Comparison of ENCODE assay signal across 10 cellular contexts in genomic region chr17:40310882-40311391, GRCh38. TPM values are rescaled to one million over a fixed set of nuclear protein-coding genes. Genes with fewer than 3 reads are reported as not detected.
DNase-seq lines count a peak whose midpoint lies in the region; ATAC-seq and TF ChIP-seq lines count a peak whose summit lies in the region.
"Had no signal": no experiment of that assay in that cellular context is flagged by ENCODE, and none has a peak within 500 bp of the region (broad histone marks: within the 10 kb centered on the region; RNA-seq: fewer than 3 reads in every experiment).

No MANE protein-coding gene starts in this region.

- no peaks in the 10 kb centered on the region for H3K36me3 ChIP-seq in Karpas-422 (ENCODE audit: insufficient read depth, low read length)
- no peaks in the 10 kb centered on the region for H3K36me3 ChIP-seq in mammary epithelial cell (ENCODE audit: insufficient read depth, low read length)
- no peaks in the 10 kb centered on the region for H3K36me3 ChIP-seq in lung (ENCODE audit: control insufficient read depth in 2 of 2, insufficient read depth in 2 of 2, low read length in 2 of 2)
- H3K36me3 ChIP-seq in thoracic aorta: no peaks in the 10 kb centered on the region

- dilution Hi-C loops in mammary epithelial cell (cut with HindIII; ENCODE audit: low sequenced_read_pairs): no loop called here

- H3K27ac ChIP-seq in Karpas-422 (ENCODE audit: low read length) (no peak overlapping the region), mammary epithelial cell (ENCODE audit: insufficient read depth, low read depth, low read length) (peak overlapping the region; percentile 40), lung (ENCODE audit: low read depth in 1 of 2, low read length in 1 of 2) (peak overlapping the region; percentile 72 to 81), thoracic aorta (peak overlapping the region; percentile 84 to 91)

- H3K9me3 ChIP-seq in Karpas-422 (ENCODE audit: low read length) (no peaks in the 10 kb centered on the region), mammary epithelial cell (replicated peaks; ENCODE audit: insufficient read depth, low read length) (no peaks in the 10 kb centered on the region), lung (ENCODE audit: control insufficient read depth in 2 of 2, insufficient read depth in 1 of 2, low read length in 1 of 2) (no peaks in the 10 kb centered on the region), thoracic aorta (no peaks in the 10 kb centered on the region)

- H3K36me3 Mint-ChIP-seq in glutamatergic neuron (ENCODE audit: unreplicated experiment): no peaks in the 10 kb centered on the region

- in situ Hi-C loops in mammary epithelial cell (cut with MboI; ENCODE audit: low sequenced_read_pairs in 2 of 2): no loop called here

- no peak overlapping the region for H3K27ac Mint-ChIP-seq in glutamatergic neuron (ENCODE audit: unreplicated experiment)

- peaks cover 29% of the 10 kb centered on the region for H3K4me1 Mint-ChIP-seq in glutamatergic neuron (ENCODE audit: low read depth, unreplicated experiment)

- no peak overlapping the region for H3K4me3 Mint-ChIP-seq in glutamatergic neuron (ENCODE audit: unreplicated experiment)

- H3K9ac ChIP-seq in Karpas-422 (ENCODE audit: low read length): peak overlapping the region; percentile 57
- no peak overlapping the region for H3K9ac ChIP-seq in mammary epithelial cell (ENCODE audit: insufficient read depth, low read length)

- no peaks in the 10 kb centered on the region for H4K20me1 ChIP-seq in Karpas-422 (ENCODE audit: insufficient read depth, low read depth, low read length)
- no peaks in the 10 kb centered on the region for H4K20me1 ChIP-seq in mammary epithelial cell (ENCODE audit: insufficient read depth, low read length)

- ATAC-seq in lung (ENCODE audit: insufficient read depth, low FRiP score) (no peak), thoracic aorta (ENCODE audit: insufficient number of reproducible peaks, low FRiP score, low read depth) (no peak), GM21390 (IDR thresholded peaks at IDR 0.05; ENCODE audit: unreplicated experiment) (no peak), GM21515 (IDR thresholded peaks at IDR 0.05; ENCODE audit: unreplicated experiment) (no peak)

- TF ChIP-seq CTCF in mammary epithelial cell (conservative IDR thresholded peaks at IDR 0.05 in 1 of 2, IDR thresholded peaks at IDR 0.05 in 1 of 2; ENCODE audit: extremely low read depth in 1 of 2, insufficient read depth in 1 of 2, low read depth in 1 of 2, low read length in 2 of 2) (no peak), lung (IDR thresholded peaks at IDR 0.05; ENCODE audit: control extremely low read depth, extremely low read depth) (no peak), thoracic aorta (IDR thresholded peaks at IDR 0.05) (no peak), glutamatergic neuron (IDR thresholded peaks at IDR 0.05; ENCODE audit: partially characterized antibody, unreplicated experiment) (no peak)

- no peaks in the 10 kb centered on the region for H3K9me2 ChIP-seq in Karpas-422 (replicated peaks; ENCODE audit: insufficient read depth, low read length)

- WGBS in mammary epithelial cell (ENCODE audit: low coverage, missing lambda C conversion rate): 27% methylated on average over 6 of the region's 7 CpGs
- 47 to 62% methylated on average over 7 of the region's 7 CpGs for WGBS in lung, 2 donors

- H3K4me3 ChIP-seq in Karpas-422 (ENCODE audit: low read length): no peak overlapping the region; the same call in 1 of the 2 replicates
- no peak overlapping the region for H3K4me3 ChIP-seq in mammary epithelial cell (replicated peaks in 1 of 3; ENCODE audit: insufficient read depth in 1 of 3, low read depth in 2 of 3, low read length in 3 of 3)
- H3K4me3 ChIP-seq in lung: no peak overlapping the region
- no peak overlapping the region for H3K4me3 ChIP-seq in thoracic aorta

- CTCF ChIA-PET in mammary epithelial cell (lab: Charles Lee; ENCODE audit: low non-redundant PET): no interaction called here

- no peaks in the 10 kb centered on the region for H3K27me3 ChIP-seq in Karpas-422 (ENCODE audit: low read length)
- H3K27me3 ChIP-seq in mammary epithelial cell (ENCODE audit: insufficient read depth, low read length): no peaks in the 10 kb centered on the region
- no peaks in the 10 kb centered on the region for H3K27me3 ChIP-seq in lung (ENCODE audit: control insufficient read depth, insufficient read depth)
- H3K27me3 ChIP-seq in thoracic aorta (replicated peaks; ENCODE audit: insufficient read depth): no peaks in the 10 kb centered on the region

- DNase-seq in Karpas-422 (no peak), mammary epithelial cell (no peak), lung (ENCODE audit: low spot score) (no peak), thoracic aorta (ENCODE audit: low spot score) (no peak), NCI-H2107 treated with DMSO at 0.1 percent for 48 hours (lab: John Stamatoyannopoulos, UW; ENCODE audit: unreplicated experiment) (no peak), glutamatergic neuron (no peak)
- DNase-seq: midbrain had no signal

- no peaks in the 10 kb centered on the region for H3K79me2 ChIP-seq in Karpas-422 (ENCODE audit: low read length)
- no peaks in the 10 kb centered on the region for H3K79me2 ChIP-seq in mammary epithelial cell (ENCODE audit: insufficient read depth, low read length)

- H3K4me1 ChIP-seq in Karpas-422 (ENCODE audit: low read length) (peaks cover 82% of the 10 kb centered on the region), mammary epithelial cell (ENCODE audit: insufficient read depth, low read length) (peaks cover 74% of the 10 kb centered on the region), lung (ENCODE audit: control insufficient read depth in 2 of 2, insufficient read depth in 2 of 2, low read length in 2 of 2) (peaks cover 34 to 68% of the 10 kb centered on the region in 2 donors), thoracic aorta (ENCODE audit: control insufficient read depth in 1 of 2, low read depth in 2 of 2) (peaks cover 69 to 84% of the 10 kb centered on the region in 2 donors)

- no peak overlapping the region for H2AFZ ChIP-seq in Karpas-422 (ENCODE audit: low read length)
- H2AFZ ChIP-seq in mammary epithelial cell (ENCODE audit: low read depth, low read length): no peak overlapping the region

- BruUV-seq in mammary epithelial cell (replicated peaks; lab: Mats Ljungman, UMichigan): no TSS peak

- no peak overlapping the region for H3K4me2 ChIP-seq in Karpas-422 (ENCODE audit: low read depth, low read length, poor library complexity, severe bottlenecking)
- peak overlapping the region; percentile 29 for H3K4me2 ChIP-seq in mammary epithelial cell (ENCODE audit: insufficient read depth, low read depth, low read length)

- H3K27me3 Mint-ChIP-seq in glutamatergic neuron (ENCODE audit: unreplicated experiment): peaks cover 16% of the 10 kb centered on the region

- intact Hi-C loops in mammary epithelial cell (cut with micrococcal nuclease): loop anchor here (5.0 to 10.0 kb wide), 2 partner anchors 236 to 286 kb away; no protein-coding TSS in a partner anchor

- H3K9me3 Mint-ChIP-seq in glutamatergic neuron (ENCODE audit: unreplicated experiment): no peaks in the 10 kb centered on the region

RNA-seq across cellular contexts. Expression of gene RARA, which starts 2.0 kb away (rescaled TPM):
- total RNA-seq in Karpas-422 (2014; rRNA removed; shearing (Covaris generic); ENCODE audit: low replicate concordance): 21.8 and 22.3 TPM in 2 replicates
- 10 to 100 TPM; 12.7 to 26.6 TPM for total RNA-seq in mammary epithelial cell
- 6.9 TPM for polyA plus RNA-seq in mammary epithelial cell
- polyA minus RNA-seq in mammary epithelial cell: 18.5 TPM
- total RNA-seq in lung: 10 to 100 TPM; 36.4 to 75.3 TPM
- 10 to 100 TPM; 49.8 to 51.7 TPM for polyA plus RNA-seq in lung
- 10 to 100 TPM; 46.8 to 73.4 TPM for total RNA-seq in thoracic aorta
- 26.2 TPM for total RNA-seq in glutamatergic neuron (ENCODE audit: unreplicated experiment)

RNA-seq across cellular contexts. Expression of gene CDC6, which starts 23.3 kb away (rescaled TPM):
- 14.6 and 16.4 TPM in 2 replicates for total RNA-seq in Karpas-422 (2014; rRNA removed; shearing (Covaris generic); ENCODE audit: low replicate concordance)
- total RNA-seq in mammary epithelial cell (10 to 100 TPM in 1 of 2 donors, 1 to 10 TPM in 1; 5.2 to 61.8 TPM), lung (1 to 10 TPM; 5.5 to 5.7 TPM), thoracic aorta (1 to 10 TPM in 1 of 2 donors, under 1 TPM in 1; 0.71 to 6.8 TPM), glutamatergic neuron (ENCODE audit: unreplicated experiment) (4.7 TPM)
- polyA plus RNA-seq in mammary epithelial cell (53.9 TPM), lung (1 to 10 TPM; 3.3 to 6.0 TPM)
- polyA minus RNA-seq in mammary epithelial cell: 22.7 TPM

RNA-seq across cellular contexts. Expression of gene GJD3, which starts 53.6 kb away (rescaled TPM):
- total RNA-seq in Karpas-422 (2014; rRNA removed; shearing (Covaris generic); ENCODE audit: low replicate concordance): not detected in 2 replicates
- total RNA-seq in mammary epithelial cell (under 1 TPM in 1 of 2 donors, not detected in 1; 0.67 TPM), lung (1 to 10 TPM in 1 of 2 donors, not detected in 1; 3.6 TPM), thoracic aorta (1 to 10 TPM in 1 of 2 donors, not detected in 1; 1.5 TPM), glutamatergic neuron (ENCODE audit: unreplicated experiment) (not detected)
- polyA plus RNA-seq in mammary epithelial cell (not detected), lung (1 to 10 TPM in 1 of 2 donors, under 1 TPM in 1; 0.53 to 1.4 TPM)
- 0.57 TPM for polyA minus RNA-seq in mammary epithelial cell
- total RNA-seq: activated CD8-positive, alpha-beta memory T cell treated with anti-CD3 and anti-CD28 coated beads for 36 hours had no signal
